ENCODE assay signal across 9 cellular contexts in the genomic region with DNA sequence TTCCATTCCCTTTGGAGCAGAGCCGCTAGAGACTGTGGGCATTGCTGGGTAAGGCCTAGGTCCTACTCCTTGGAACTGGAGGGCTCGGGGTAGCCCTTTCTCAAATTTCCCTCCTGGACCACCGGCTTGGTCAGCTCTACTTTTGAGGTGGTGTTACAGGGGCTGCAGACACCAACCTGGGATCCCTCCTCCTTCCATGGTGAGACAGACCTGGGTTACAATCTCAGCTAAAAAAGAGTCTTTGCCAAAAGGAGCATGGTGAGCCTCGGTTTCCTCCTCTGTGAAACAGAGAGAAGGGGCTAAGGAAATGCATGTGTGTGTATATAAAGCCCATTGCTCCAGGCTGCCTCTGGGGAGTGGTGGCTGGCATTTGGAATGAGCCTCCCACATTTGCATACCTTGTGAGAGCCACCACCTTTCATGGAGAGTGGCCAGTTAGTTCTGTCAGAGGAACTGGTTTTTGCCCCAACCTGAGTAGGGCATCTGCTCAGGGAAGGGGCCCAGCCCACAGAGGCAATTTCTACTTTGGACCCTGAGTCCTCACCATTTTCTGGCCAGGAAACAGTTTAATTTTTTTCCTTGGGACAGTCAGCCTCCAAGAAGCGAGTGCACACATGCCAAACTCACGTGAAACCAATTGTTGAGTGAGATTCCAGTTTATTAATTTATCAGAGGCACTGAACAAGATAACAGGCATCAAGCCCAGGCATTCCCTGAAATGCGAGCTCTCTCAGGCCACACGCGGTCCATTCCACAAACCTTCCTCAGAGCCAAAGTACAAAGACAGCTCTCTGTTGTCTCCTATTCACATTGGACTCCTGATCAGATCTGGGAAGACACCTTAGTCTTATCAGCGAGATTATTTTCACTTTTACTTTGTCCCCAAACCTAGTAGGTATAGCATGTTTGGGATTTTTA. TPM values are rescaled to one million over a fixed set of nuclear protein-coding genes. Genes with fewer than 3 reads are reported as not detected.
DNase-seq lines count a peak whose midpoint lies in the region; ATAC-seq and TF ChIP-seq lines count a peak whose summit lies in the region.
"Had no signal": no experiment of that assay in that cellular context is flagged by ENCODE, and none has a peak within 500 bp of the region (broad histone marks: within the 10 kb centered on the region; RNA-seq: fewer than 3 reads in every experiment).

No MANE protein-coding gene starts in this region.

- CTCF ChIA-PET in activated B cell treated with CpG ODN at 0.5 μM for 24 hours (lab: Charles Lee) = no interaction called here

- H3K4me1 Mint-ChIP-seq in activated B cell treated with CpG ODN at 0.5 μM for 24 hours = peaks cover 17% of the 10 kb centered on the region
- peaks cover 16% of the 10 kb centered on the region for H3K4me1 Mint-ChIP-seq in glutamatergic neuron (ENCODE audit: low read depth, unreplicated experiment)
- peaks cover 45% of the 10 kb centered on the region for H3K4me1 Mint-ChIP-seq in stimulated activated effector memory CD8-positive, alpha-beta T cell treated with anti-CD3 and anti-CD28 coated beads, Interleukin-12 subunit alpha, Interleukin-12 subunit beta, amount 100 ng/mL, for 72 hours

- TF ChIP-seq CTCF in activated B cell treated with CpG ODN at 0.5 μM for 24 hours (IDR thresholded peaks at IDR 0.05) = no peak
- TF ChIP-seq CTCF in glutamatergic neuron (IDR thresholded peaks at IDR 0.05; ENCODE audit: partially characterized antibody, unreplicated experiment) = no peak

- H3K36me3 Mint-ChIP-seq in activated B cell treated with CpG ODN at 0.5 μM for 24 hours (ENCODE audit: low read depth) (peaks cover 2% of the 10 kb centered on the region), glutamatergic neuron (ENCODE audit: unreplicated experiment) (no peaks in the 10 kb centered on the region)
- peaks cover 12% of the 10 kb centered on the region for H3K36me3 Mint-ChIP-seq in stimulated activated effector memory CD8-positive, alpha-beta T cell treated with anti-CD3 and anti-CD28 coated beads, Interleukin-12 subunit alpha, Interleukin-12 subunit beta, amount 100 ng/mL, for 72 hours

- DNase-seq in DMS 273 (lab: John Stamatoyannopoulos, UW; ENCODE audit: unreplicated experiment) (peak; percentile 34), DMS 273 treated with DMSO at 0.1 percent for 48 hours (lab: John Stamatoyannopoulos, UW) (no peak), activated B cell treated with CpG ODN at 0.5 μM for 24 hours (no peak), glutamatergic neuron (no peak), NCI-H446 treated with DMSO at 0.1 percent for 48 hours (lab: John Stamatoyannopoulos, UW) (no peak), NCI-H2107 (lab: John Stamatoyannopoulos, UW) (no peak)
- no peak for DNase-seq in stimulated activated effector memory CD8-positive, alpha-beta T cell treated with anti-CD3 and anti-CD28 coated beads, Interleukin-12 subunit alpha, Interleukin-12 subunit beta, amount 100 ng/mL, for 72 hours (ENCODE audit: low spot score in 2 of 2)
- DNase-seq: amniotic stem cell had no signal

- intact Hi-C loops in activated B cell treated with CpG ODN at 0.5 μM for 24 hours (cut with micrococcal nuclease) = loop anchor here (5.0 kb wide), 2 partner anchors 100 to 1655 kb away; a partner anchor contains a TSS

- no peaks in the 10 kb centered on the region for H3K9me3 Mint-ChIP-seq in activated B cell treated with CpG ODN at 0.5 μM for 24 hours
- H3K9me3 Mint-ChIP-seq in glutamatergic neuron (ENCODE audit: unreplicated experiment) = peaks cover 2% of the 10 kb centered on the region
- no peaks in the 10 kb centered on the region for H3K9me3 Mint-ChIP-seq in stimulated activated effector memory CD8-positive, alpha-beta T cell treated with anti-CD3 and anti-CD28 coated beads, Interleukin-12 subunit alpha, Interleukin-12 subunit beta, amount 100 ng/mL, for 72 hours

- H3K4me3 Mint-ChIP-seq in activated B cell treated with CpG ODN at 0.5 μM for 24 hours (peak overlapping the region; percentile 88), glutamatergic neuron (ENCODE audit: unreplicated experiment) (peak overlapping the region; percentile 82)
- H3K4me3 Mint-ChIP-seq in stimulated activated effector memory CD8-positive, alpha-beta T cell treated with anti-CD3 and anti-CD28 coated beads, Interleukin-12 subunit alpha, Interleukin-12 subunit beta, amount 100 ng/mL, for 72 hours = peak overlapping the region; percentile 90

- ATAC-seq in activated B cell treated with CpG ODN at 0.5 μM for 24 hours (ENCODE audit: low read depth) (no peak), HG02763 (IDR thresholded peaks at IDR 0.05; ENCODE audit: unreplicated experiment) (no peak)
- no peak for ATAC-seq in stimulated activated effector memory CD8-positive, alpha-beta T cell treated with anti-CD3 and anti-CD28 coated beads, Interleukin-12 subunit alpha, Interleukin-12 subunit beta, amount 100 ng/mL, for 72 hours

- H3K27me3 Mint-ChIP-seq in activated B cell treated with CpG ODN at 0.5 μM for 24 hours (no peaks in the 10 kb centered on the region), glutamatergic neuron (ENCODE audit: unreplicated experiment) (peaks cover 18% of the 10 kb centered on the region)

- H3K27ac Mint-ChIP-seq in activated B cell treated with CpG ODN at 0.5 μM for 24 hours (no peak overlapping the region), glutamatergic neuron (ENCODE audit: unreplicated experiment) (peak overlapping the region; percentile 15)
- H3K27ac Mint-ChIP-seq in stimulated activated effector memory CD8-positive, alpha-beta T cell treated with anti-CD3 and anti-CD28 coated beads, Interleukin-12 subunit alpha, Interleukin-12 subunit beta, amount 100 ng/mL, for 72 hours = peak overlapping the region; percentile 80

- POLR2A ChIA-PET in activated B cell treated with CpG ODN at 0.5 μM for 24 hours (lab: Charles Lee) = interaction anchor here (2.0 to 2.4 kb wide), 2 partner anchors 35 to 57 kb away, joined by 6 to 12 read pairs; a partner anchor contains a TSS

RNA-seq across cellular contexts. Expression of a gene that starts 0.9 kb away (rescaled TPM):
- total RNA-seq in activated B cell treated with CpG ODN at 0.5 μM for 24 hours (10.3 and 10.4 TPM in 2 replicates), glutamatergic neuron (ENCODE audit: unreplicated experiment) (8.9 TPM)

RNA-seq across cellular contexts. Expression of a gene that starts 40.8 kb away (rescaled TPM):
- total RNA-seq in activated B cell treated with CpG ODN at 0.5 μM for 24 hours (8.1 and 15.1 TPM in 2 replicates), glutamatergic neuron (ENCODE audit: unreplicated experiment) (6.3 TPM)

RNA-seq across cellular contexts. Expression of a gene that starts 53.1 kb away (rescaled TPM):
- total RNA-seq in activated B cell treated with CpG ODN at 0.5 μM for 24 hours = 8.1 and 8.3 TPM in 2 replicates
- 45.7 TPM for total RNA-seq in glutamatergic neuron (ENCODE audit: unreplicated experiment)

RNA-seq across cellular contexts. Expression of a gene that starts 57.4 kb away (rescaled TPM):
- total RNA-seq in activated B cell treated with CpG ODN at 0.5 μM for 24 hours (75.5 and 80.9 TPM in 2 replicates), glutamatergic neuron (ENCODE audit: unreplicated experiment) (208 TPM)
